ENCODE assay signal across 8 cellular contexts in genomic region chr2:87217741-87218410, GRCh38.
DNase-seq lines count a peak whose midpoint lies in the region; ATAC-seq, FAIRE-seq and TF ChIP-seq lines count a peak whose summit lies in the region.
"Not testable (repeated sequence)": the region's sequence is repeated elsewhere in the genome, so short reads cannot be mapped to it uniquely, and the experiment has no call there.

No MANE protein-coding gene starts in this region.

- 11 to 15% methylated on average over 9 to 11 of the region's 21 CpGs for WGBS in pancreas, 2 donors

- ATAC-seq in RWPE2 (ENCODE audit: low read depth) (peak; percentile 44; the same call in 2 of the 3 replicates), pancreas (peak; percentile 60 to 97 (median 92))

- intact Hi-C loops in pancreas (cut with DNase I), result not testable (repeated sequence)

- not testable (repeated sequence) for DNase-seq in GM19239 (ENCODE audit: insufficient read length, low spot score); RWPE2 (ENCODE audit: low spot score); astrocyte of the spinal cord (ENCODE audit: low read depth, low spot score); cardiac muscle cell (ENCODE audit: low read depth in 1 of 2, low spot score in 1 of 2)
- peak in 2 of 3 experiments; percentile 15 to 67 for DNase-seq in activated CD8-positive, alpha-beta memory T cell treated with anti-CD3 and anti-CD28 coated beads for 48 hours (ENCODE audit: low read depth in 2 of 3, low spot score in 2 of 3)
- DNase-seq in pancreas, result peak in 4 of 6 donors; percentile 12 to 73 (median 37)
- peak; percentile 21 to 63 for DNase-seq in stimulated activated CD8-positive, alpha-beta memory T cell treated with anti-CD3 and anti-CD28 coated beads, Interleukin-15, amount 100 ng/mL, for 4 hours (ENCODE audit: low read depth in 2 of 2)

- TF ChIP-seq CTCF in 22Rv1 (IDR thresholded peaks at IDR 0.05) (peak; percentile 30; the same call in 1 of the 2 replicates), astrocyte of the spinal cord (IDR thresholded peaks at IDR 0.05; ENCODE audit: low read depth, low read length) (peak; percentile 41), cardiac muscle cell (IDR thresholded peaks at IDR 0.05; ENCODE audit: low read depth, low read length) (peak; percentile 34), pancreas (IDR thresholded peaks at IDR 0.05) (peak in 2 of 4 donors; percentile 7 to 53)
- TF ChIP-seq CTCF in RWPE2 (IDR thresholded peaks at IDR 0.05; ENCODE audit: poor library complexity, severe bottlenecking), result not testable (repeated sequence)

- not testable (repeated sequence) for H3K4me3 ChIP-seq in RWPE2 (ENCODE audit: severe bottlenecking); astrocyte of the spinal cord (ENCODE audit: low read depth, low read length); cardiac muscle cell; pancreas

- in situ Hi-C loops in astrocyte of the spinal cord (cut with HindIII; ENCODE audit: low sequenced_read_pairs), result not testable (repeated sequence)

- FAIRE-seq in GM19239 (lab: Jason Lieb, UNC), result peak; percentile 96
- not testable (repeated sequence) for FAIRE-seq in pancreas (lab: Jason Lieb, UNC)

- H3K36me3 ChIP-seq in RWPE2 (ENCODE audit: low read depth); cardiac muscle cell; pancreas: not testable (repeated sequence)

- not testable (repeated sequence) for H3K27me3 ChIP-seq in RWPE2 (ENCODE audit: insufficient read depth, poor library complexity, severe bottlenecking); cardiac muscle cell; pancreas

- not testable (repeated sequence) for H3K9me3 ChIP-seq in RWPE2 (ENCODE audit: severe bottlenecking); cardiac muscle cell (ENCODE audit: low read depth); pancreas

- H3K4me1 ChIP-seq in RWPE2 (ENCODE audit: insufficient read depth, poor library complexity, severe bottlenecking); cardiac muscle cell (ENCODE audit: low read depth); pancreas: not testable (repeated sequence)

- not testable (repeated sequence) for H3K27ac ChIP-seq in 22Rv1; RWPE2 (ENCODE audit: poor library complexity, severe bottlenecking); cardiac muscle cell; pancreas
